In genomic region chr7:111527545-111527944, GRCh38 we compare ENCODE assay signal across 11 cellular contexts. TPM values are rescaled to one million over a fixed set of nuclear protein-coding genes. Genes with fewer than 3 reads are reported as not detected.
DNase-seq lines count a peak whose midpoint lies in the region; ATAC-seq and FAIRE-seq lines count a peak whose summit lies in the region.
"Had no signal": no experiment of that assay in that cellular context is flagged by ENCODE, and none has a peak within 500 bp of the region (broad histone marks: within the 10 kb centered on the region; RNA-seq: fewer than 3 reads in every experiment).

No MANE protein-coding gene starts in this region.

- H2AFZ ChIP-seq in trophoblast cell (ENCODE audit: insufficient read depth, low read length, poor library complexity): no peak overlapping the region

- no peak overlapping the region for H3K4me2 ChIP-seq in trophoblast cell (ENCODE audit: low read length)

- no peaks in the 10 kb centered on the region for H3K79me2 ChIP-seq in trophoblast cell (ENCODE audit: control insufficient read depth, insufficient read depth, low read length, poor library complexity)

- H3K27ac ChIP-seq in trophoblast cell (ENCODE audit: low read depth, low read length): no peak overlapping the region

- H3K36me3 ChIP-seq in trophoblast cell (ENCODE audit: control insufficient read depth in 1 of 2, insufficient read depth in 2 of 2, low read length in 2 of 2): no peaks in the 10 kb centered on the region

- H3K4me1 ChIP-seq in trophoblast cell (ENCODE audit: control insufficient read depth in 1 of 2, insufficient read depth in 2 of 2, low read length in 2 of 2): no peaks in the 10 kb centered on the region

- WGBS in trophoblast cell (ENCODE audit: extremely low coverage, insufficient coverage, insufficient read length): no CpG with 5 or more reads among the region's 2 CpGs

- H3K9ac ChIP-seq in trophoblast cell (ENCODE audit: low read length): no peak overlapping the region

- H3K4me3 ChIP-seq in trophoblast cell (ENCODE audit: low read depth, low read length): no peak overlapping the region

- H2BK5ac ChIP-seq in trophoblast cell (ENCODE audit: low read depth, low read length, poor library complexity): no peak overlapping the region

- no peak overlapping the region for H3K18ac ChIP-seq in trophoblast cell (ENCODE audit: low read length)

- ATAC-seq in GM18907 (IDR thresholded peaks at IDR 0.05; ENCODE audit: unreplicated experiment) (peak; percentile 79), GM21723 (IDR thresholded peaks at IDR 0.05; ENCODE audit: unreplicated experiment) (peak; percentile 89), HG03354 (IDR thresholded peaks at IDR 0.05; ENCODE audit: poor library complexity, severe bottlenecking, unreplicated experiment) (peak; percentile 82)

- no peak overlapping the region for H2BK120ac ChIP-seq in trophoblast cell (ENCODE audit: insufficient read depth, low read length, poor library complexity)

- FAIRE-seq in islet of Langerhans (lab: Jason Lieb, UNC): peak; percentile 81

- no peak overlapping the region for H4K12ac ChIP-seq in trophoblast cell (ENCODE audit: low read depth, low read length)

- no peaks in the 10 kb centered on the region for H3K27me3 ChIP-seq in trophoblast cell (ENCODE audit: insufficient read depth, low read length)

- H3K23ac ChIP-seq in trophoblast cell (ENCODE audit: low read length): no peak overlapping the region

- no peak overlapping the region for H3K4ac ChIP-seq in trophoblast cell (ENCODE audit: low read depth, low read length)

- H3K14ac ChIP-seq in trophoblast cell (ENCODE audit: low read length): no peak overlapping the region

- H2AK5ac ChIP-seq in trophoblast cell (ENCODE audit: low read length): no peak overlapping the region

- H4K8ac ChIP-seq in trophoblast cell (ENCODE audit: low read depth, low read length): no peak overlapping the region

- no peak overlapping the region for H4K91ac ChIP-seq in trophoblast cell (ENCODE audit: low read depth, low read length)

- no peaks in the 10 kb centered on the region for H3K79me1 ChIP-seq in trophoblast cell (ENCODE audit: low read length)

- DNase-seq in NCI-H82 treated with DMSO at 0.1 percent for 48 hours (lab: John Stamatoyannopoulos, UW; ENCODE audit: unreplicated experiment) (no peak), trophoblast cell (no peak), HuH-7.5 (ENCODE audit: low spot score) (no peak)
- DNase-seq in activated CD8-positive, alpha-beta memory T cell treated with anti-CD3 and anti-CD28 coated beads for 24 hours: no peak
- DNase-seq: activated T-cell treated with anti-CD3 and anti-CD28 coated beads, Interleukin-2, amount 50 U/mL, for 48 hours; cortex of kidney; head of caudate nucleus had no signal

- H2BK12ac ChIP-seq in trophoblast cell (ENCODE audit: low read length): no peak overlapping the region

- no peaks in the 10 kb centered on the region for H3K9me3 ChIP-seq in trophoblast cell (ENCODE audit: insufficient read depth, low read depth, low read length)

RNA-seq across cellular contexts. Expression of gene IMMP2L, which starts 34.7 kb away (rescaled TPM):
- polyA plus RNA-seq in trophoblast cell (2013): 7.5 and 7.9 TPM in 2 replicates
